ENCODE assay signal across 13 cellular contexts in genomic region chr5:31962321-31962720, GRCh38.
DNase-seq lines count a peak whose midpoint lies in the region; ATAC-seq and TF ChIP-seq lines count a peak whose summit lies in the region.
"Had no signal": no experiment of that assay in that cellular context is flagged by ENCODE, and none has a peak within 500 bp of the region (broad histone marks: within the 10 kb centered on the region; RNA-seq: fewer than 3 reads in every experiment).

No MANE protein-coding gene starts in this region.

- H3K36me3 ChIP-seq in breast epithelium = no peaks in the 10 kb centered on the region
- no peaks in the 10 kb centered on the region for H3K36me3 ChIP-seq in heart left ventricle
- H3K36me3 ChIP-seq in uterus = no peaks in the 10 kb centered on the region
- H3K36me3 ChIP-seq: MG63 had no signal

- H3K9me3 ChIP-seq in breast epithelium (no peaks in the 10 kb centered on the region), heart left ventricle (no peaks in the 10 kb centered on the region), uterus (no peaks in the 10 kb centered on the region)
- H3K9me3 ChIP-seq: MG63 had no signal

- H3K27me3 ChIP-seq in breast epithelium = no peaks in the 10 kb centered on the region
- H3K27me3 ChIP-seq in heart left ventricle = no peaks in the 10 kb centered on the region
- no peaks in the 10 kb centered on the region for H3K27me3 ChIP-seq in uterus
- H3K27me3 ChIP-seq: MG63 had no signal

- H3K27ac ChIP-seq in breast epithelium = peak overlapping the region; percentile 75 to 87
- H3K27ac ChIP-seq in heart left ventricle = peak overlapping the region in 11 of 12 donors; percentile 51 to 81 (median 68)
- peak overlapping the region; percentile 82 to 93 for H3K27ac ChIP-seq in uterus

- intact Hi-C loops in breast epithelium (cut with DNase I; ENCODE audit: low total_unique reads) (no loop called here), MCF 10A (cut with micrococcal nuclease) (no loop called here), heart left ventricle (cut with DNase I) (no loop called here), uterus (cut with DNase I; ENCODE audit: low total_unique reads) (no loop called here)

- H3K4me3 ChIP-seq in breast epithelium (no peak overlapping the region), heart left ventricle (peak overlapping the region in 3 of 12 donors; percentile 8 to 20 (median 10)), uterus (no peak overlapping the region)
- H3K4me3 ChIP-seq: MG63 had no signal

- peaks cover 7% of the 10 kb centered on the region for H3K4me1 Mint-ChIP-seq in MCF 10A (ENCODE audit: insufficient read depth, unreplicated experiment)
- H3K4me1 Mint-ChIP-seq in nephron progenitor cell = peaks cover 31% of the 10 kb centered on the region
- H3K4me1 Mint-ChIP-seq in glutamatergic neuron (ENCODE audit: low read depth, unreplicated experiment) = peaks cover 7% of the 10 kb centered on the region

- TF ChIP-seq POLR2A in breast epithelium (IDR thresholded peaks at IDR 0.05) = no peak
- TF ChIP-seq POLR2A in heart left ventricle (IDR thresholded peaks at IDR 0.05) = no peak
- TF ChIP-seq POLR2A in uterus (IDR thresholded peaks at IDR 0.05) = no peak

- TF ChIP-seq CTCF in breast epithelium (IDR thresholded peaks at IDR 0.05) = no peak
- TF ChIP-seq CTCF in MCF 10A (IDR thresholded peaks at IDR 0.05; ENCODE audit: unreplicated experiment) = no peak
- TF ChIP-seq CTCF in heart left ventricle (IDR thresholded peaks at IDR 0.05) = no peak
- no peak for TF ChIP-seq CTCF in nephron progenitor cell (IDR thresholded peaks at IDR 0.05)
- no peak for TF ChIP-seq CTCF in uterus (IDR thresholded peaks at IDR 0.05)
- TF ChIP-seq CTCF in glutamatergic neuron (IDR thresholded peaks at IDR 0.05; ENCODE audit: partially characterized antibody, unreplicated experiment) = no peak

- ATAC-seq in heart left ventricle = peak; percentile 89 to 95 (median 90)

- CTCF ChIA-PET in MCF 10A (lab: Yijun Ruan, JAX) = interaction anchor here (0.6 kb wide), 1 partner anchor 153 kb away, joined by 3 read pairs; no protein-coding TSS in a partner anchor

- H3K36me3 Mint-ChIP-seq in MCF 10A (ENCODE audit: insufficient read depth, unreplicated experiment) (peaks cover 14% of the 10 kb centered on the region), nephron progenitor cell (ENCODE audit: low read depth) (no peaks in the 10 kb centered on the region), glutamatergic neuron (ENCODE audit: unreplicated experiment) (peaks cover 9% of the 10 kb centered on the region)

- BruUV-seq in MCF 10A (replicated peaks; lab: Mats Ljungman, UMichigan) = no TSS peak

- POLR2A ChIA-PET in MCF 10A (lab: Yijun Ruan, JAX) = interaction anchor here (0.8 to 1.4 kb wide), 2 partner anchors 26 to 66 kb away, joined by 3 to 4 read pairs; no protein-coding TSS in a partner anchor

- no peak overlapping the region for H3K27ac Mint-ChIP-seq in MCF 10A (ENCODE audit: low read depth, unreplicated experiment)
- H3K27ac Mint-ChIP-seq in nephron progenitor cell = peak overlapping the region; percentile 18
- no peak overlapping the region for H3K27ac Mint-ChIP-seq in glutamatergic neuron (ENCODE audit: unreplicated experiment)
- H3K27ac Mint-ChIP-seq: activated CD8-positive, alpha-beta T cell treated with anti-CD3 and anti-CD28 coated beads for 36 hours; activated T-helper 2 cell treated with anti-CD3 and anti-CD28 coated beads, Interferon-gamma antibody, Interleukin-2, Interleukin-4, amounts not matched to agents 10 μg/mL and 5 μg/mL and 100 μg/mL, durations not matched to agents 14 hours and 24 hours and 36 hours had no signal

- 18 to 19% (median 18%) methylated on average over 7 of the region's 7 CpGs for WGBS in heart left ventricle, 4 donors

- H3K4me1 ChIP-seq in breast epithelium = no peaks in the 10 kb centered on the region
- peaks cover 6 to 47% (median 28%) of the 10 kb centered on the region in 12 donors for H3K4me1 ChIP-seq in heart left ventricle
- peaks cover 5 to 22% of the 10 kb centered on the region in 2 donors for H3K4me1 ChIP-seq in uterus

- DNase-seq in breast epithelium (ENCODE audit: low spot score in 2 of 2) (no peak), MCF 10A (ENCODE audit: unreplicated experiment) (no peak), heart left ventricle (peak in 4 of 5 donors; percentile 30 to 74 (median 56)), nephron progenitor cell (no peak), uterus (peak in 1 of 2 donors; percentile 24), glutamatergic neuron (no peak), GM19240 (ENCODE audit: insufficient read length, low spot score) (no peak), middle frontal gyrus (ENCODE audit: extremely low spot score, low spot score) (no peak)
- DNase-seq: aorta; MG63; stimulated activated CD4-positive, alpha-beta T cell treated with anti-CD3 and anti-CD28 coated beads, Interleukin-4, amount 100 ng/mL, for 24 hours had no signal

- H3K27me3 Mint-ChIP-seq in MCF 10A (ENCODE audit: insufficient read depth, unreplicated experiment) = no peaks in the 10 kb centered on the region
- peaks cover 15% of the 10 kb centered on the region for H3K27me3 Mint-ChIP-seq in nephron progenitor cell (ENCODE audit: low read depth, poor library complexity)
- peaks cover 2% of the 10 kb centered on the region for H3K27me3 Mint-ChIP-seq in glutamatergic neuron (ENCODE audit: unreplicated experiment)
- H3K27me3 Mint-ChIP-seq: activated CD8-positive, alpha-beta T cell treated with anti-CD3 and anti-CD28 coated beads for 36 hours had no signal

- no peaks in the 10 kb centered on the region for H3K9me3 Mint-ChIP-seq in MCF 10A (ENCODE audit: unreplicated experiment)
- H3K9me3 Mint-ChIP-seq in nephron progenitor cell = no peaks in the 10 kb centered on the region
- H3K9me3 Mint-ChIP-seq in glutamatergic neuron (ENCODE audit: unreplicated experiment) = peaks cover 3% of the 10 kb centered on the region
- H3K9me3 Mint-ChIP-seq: activated CD8-positive, alpha-beta T cell treated with anti-CD3 and anti-CD28 coated beads for 36 hours; activated T-helper 2 cell treated with anti-CD3 and anti-CD28 coated beads, Interferon-gamma antibody, Interleukin-2, Interleukin-4, amounts not matched to agents 10 μg/mL and 5 μg/mL and 100 μg/mL, durations not matched to agents 14 hours and 24 hours and 36 hours had no signal

- H3K4me3 Mint-ChIP-seq in MCF 10A (ENCODE audit: unreplicated experiment) = no peak overlapping the region
- H3K4me3 Mint-ChIP-seq in nephron progenitor cell = no peak overlapping the region
- H3K4me3 Mint-ChIP-seq in glutamatergic neuron (ENCODE audit: unreplicated experiment) = no peak overlapping the region
- H3K4me3 Mint-ChIP-seq: activated CD8-positive, alpha-beta T cell treated with anti-CD3 and anti-CD28 coated beads for 36 hours had no signal

Comparison
In these comparisons a context has a peak if more than half of its experiments do, and no peak if none do; other contexts are left out.
1. DNase-seq: peak in heart left ventricle (4 of 5); none in breast epithelium (0 of 2), MCF 10A (single experiment), nephron progenitor cell (single experiment), glutamatergic neuron (single experiment), GM19240 (single experiment) and middle frontal gyrus (single experiment).
2. Peak in every context shown above with its lines, with median percentiles within 50 percentile points of each other: H3K27ac ChIP-seq.